ENCODE assay signal across 8 cellular contexts in genomic region chr2:9752441-9753275, GRCh38.
DNase-seq lines count a peak whose midpoint lies in the region; ATAC-seq lines count a peak whose summit lies in the region.

No MANE protein-coding gene starts in this region.

- no peaks in the 10 kb centered on the region for H3K9me3 Mint-ChIP-seq in CD4-positive, CD25-positive, alpha-beta regulatory T cell
- H3K9me3 Mint-ChIP-seq in activated CD4-positive, alpha-beta T cell treated with anti-CD3 and anti-CD28 coated beads, Interleukin-2, amount 10 ng/mL, durations not matched to agents 7 days and 5 days, result no peaks in the 10 kb centered on the region

- POLR2A ChIA-PET in activated CD4-positive, alpha-beta T cell treated with anti-CD3 and anti-CD28 coated beads, Interleukin-2, amount 10 ng/mL, durations not matched to agents 7 days and 5 days (lab: Charles Lee), result interaction anchor here (0.6 to 0.8 kb wide), 3 partner anchors 58 to 198 kb away, joined by 3 read pairs; no protein-coding TSS in a partner anchor

- peaks cover 6 to 48% (median 26%) of the 10 kb centered on the region in 4 donors for H3K4me1 Mint-ChIP-seq in CD4-positive, CD25-positive, alpha-beta regulatory T cell
- peaks cover 65% of the 10 kb centered on the region for H3K4me1 Mint-ChIP-seq in activated CD4-positive, alpha-beta T cell treated with anti-CD3 and anti-CD28 coated beads, Interleukin-2, amount 10 ng/mL, durations not matched to agents 7 days and 5 days

- no peak overlapping the region for H3K27ac ChIP-seq in CD4-positive, CD25-positive, alpha-beta regulatory T cell (ENCODE audit: insufficient read depth, low read length, poor library complexity, severe bottlenecking)
- peak overlapping the region; percentile 93 to 100 for H3K27ac ChIP-seq in esophagus (ENCODE audit: low read depth in 2 of 2, low read length in 1 of 2)

- H3K4me3 ChIP-seq in CD4-positive, CD25-positive, alpha-beta regulatory T cell (ENCODE audit: low read depth, low read length), result peak overlapping the region; percentile 37
- H3K4me3 ChIP-seq in esophagus (ENCODE audit: low read depth in 1 of 2, low read length in 2 of 2), result peak overlapping the region; percentile 18 to 41

- H3K36me3 Mint-ChIP-seq in CD4-positive, CD25-positive, alpha-beta regulatory T cell, result no peaks in the 10 kb centered on the region
- H3K36me3 Mint-ChIP-seq in activated CD4-positive, alpha-beta T cell treated with anti-CD3 and anti-CD28 coated beads, Interleukin-2, amount 10 ng/mL, durations not matched to agents 7 days and 5 days (ENCODE audit: low read depth), result no peaks in the 10 kb centered on the region

- peak in 1 of 3 donors; percentile 87 for DNase-seq in CD4-positive, CD25-positive, alpha-beta regulatory T cell
- DNase-seq in activated CD4-positive, alpha-beta T cell treated with anti-CD3 and anti-CD28 coated beads, Interleukin-2, amount 10 ng/mL, durations not matched to agents 7 days and 5 days, result peak; percentile 82
- DNase-seq in stimulated activated CD8-positive, alpha-beta memory T cell treated with anti-CD3 and anti-CD28 coated beads, Interleukin-15, amount 100 ng/mL, for 24 hours (ENCODE audit: low read depth), result peak; percentile 56
- no peak for DNase-seq in epidermal melanocyte (ENCODE audit: insufficient read length, low spot score)
- no peak for DNase-seq in NCI-H146 (lab: John Stamatoyannopoulos, UW)

- peaks cover 4% of the 10 kb centered on the region for H3K27me3 ChIP-seq in CD4-positive, CD25-positive, alpha-beta regulatory T cell (ENCODE audit: control insufficient read depth, insufficient read depth, low read length)
- no peaks in the 10 kb centered on the region for H3K27me3 ChIP-seq in esophagus (ENCODE audit: control insufficient read depth in 1 of 2, insufficient read depth in 2 of 2, low read length in 2 of 2)

- ATAC-seq in CD4-positive, CD25-positive, alpha-beta regulatory T cell (ENCODE audit: low read depth in 2 of 2), result peak; percentile 80 to 86
- ATAC-seq in HG03175 (IDR thresholded peaks at IDR 0.05; ENCODE audit: unreplicated experiment), result peak; percentile 35
- no peak for ATAC-seq in GM19452 (IDR thresholded peaks at IDR 0.05; ENCODE audit: unreplicated experiment)

- H3K27ac Mint-ChIP-seq in CD4-positive, CD25-positive, alpha-beta regulatory T cell, result peak overlapping the region; percentile 77 to 95 (median 88)
- peak overlapping the region; percentile 94 for H3K27ac Mint-ChIP-seq in activated CD4-positive, alpha-beta T cell treated with anti-CD3 and anti-CD28 coated beads, Interleukin-2, amount 10 ng/mL, durations not matched to agents 7 days and 5 days

- no peaks in the 10 kb centered on the region for H3K36me3 ChIP-seq in CD4-positive, CD25-positive, alpha-beta regulatory T cell (ENCODE audit: control insufficient read depth, insufficient read depth, low read length)
- H3K36me3 ChIP-seq in esophagus (ENCODE audit: control insufficient read depth in 2 of 2, insufficient read depth in 2 of 2, low read length in 1 of 2), result no peaks in the 10 kb centered on the region

- CTCF ChIA-PET in activated CD4-positive, alpha-beta T cell treated with anti-CD3 and anti-CD28 coated beads, Interleukin-2, amount 10 ng/mL, durations not matched to agents 7 days and 5 days (lab: Charles Lee), result interaction anchor here (0.7 to 4.8 kb wide), 7 partner anchors 11 to 271 kb away, joined by 3 to 25 read pairs (median 3); no protein-coding TSS in a partner anchor

- peak overlapping the region in 3 of 4 donors; percentile 47 to 89 (median 86) for H3K4me3 Mint-ChIP-seq in CD4-positive, CD25-positive, alpha-beta regulatory T cell
- H3K4me3 Mint-ChIP-seq in activated CD4-positive, alpha-beta T cell treated with anti-CD3 and anti-CD28 coated beads, Interleukin-2, amount 10 ng/mL, durations not matched to agents 7 days and 5 days, result peak overlapping the region; percentile 75

- H3K4me1 ChIP-seq in CD4-positive, CD25-positive, alpha-beta regulatory T cell (ENCODE audit: control insufficient read depth, insufficient read depth, low read length, poor library complexity, severe bottlenecking), result peaks cover 29% of the 10 kb centered on the region
- peaks cover 5 to 21% of the 10 kb centered on the region in 2 donors for H3K4me1 ChIP-seq in esophagus (ENCODE audit: control insufficient read depth in 2 of 2, insufficient read depth in 2 of 2, low read length in 1 of 2)

- 43% methylated on average over 21 of the region's 21 CpGs for WGBS in esophagus, 2 donors

- H3K27me3 Mint-ChIP-seq in CD4-positive, CD25-positive, alpha-beta regulatory T cell, result peaks cover 35% of the 10 kb centered on the region
- peaks cover 15% of the 10 kb centered on the region for H3K27me3 Mint-ChIP-seq in activated CD4-positive, alpha-beta T cell treated with anti-CD3 and anti-CD28 coated beads, Interleukin-2, amount 10 ng/mL, durations not matched to agents 7 days and 5 days

- H3K9me3 ChIP-seq in CD4-positive, CD25-positive, alpha-beta regulatory T cell (ENCODE audit: control insufficient read depth in 2 of 2, low read length in 2 of 2), result no peaks in the 10 kb centered on the region
- no peaks in the 10 kb centered on the region for H3K9me3 ChIP-seq in esophagus (ENCODE audit: control insufficient read depth in 2 of 2, insufficient read depth in 1 of 2, low read depth in 1 of 2, low read length in 1 of 2)

Comparison
In these comparisons a context has a peak if more than half of its experiments do, and no peak if none do; other contexts are left out.
1. DNase-seq: peak in activated CD4-positive, alpha-beta T cell treated with anti-CD3 and anti-CD28 coated beads, Interleukin-2, amount 10 ng/mL, durations not matched to agents 7 days and 5 days (single experiment) and stimulated activated CD8-positive, alpha-beta memory T cell treated with anti-CD3 and anti-CD28 coated beads, Interleukin-15, amount 100 ng/mL, for 24 hours (single experiment); none in epidermal melanocyte (single experiment) and NCI-H146 (single experiment).